In the genomic region with DNA sequence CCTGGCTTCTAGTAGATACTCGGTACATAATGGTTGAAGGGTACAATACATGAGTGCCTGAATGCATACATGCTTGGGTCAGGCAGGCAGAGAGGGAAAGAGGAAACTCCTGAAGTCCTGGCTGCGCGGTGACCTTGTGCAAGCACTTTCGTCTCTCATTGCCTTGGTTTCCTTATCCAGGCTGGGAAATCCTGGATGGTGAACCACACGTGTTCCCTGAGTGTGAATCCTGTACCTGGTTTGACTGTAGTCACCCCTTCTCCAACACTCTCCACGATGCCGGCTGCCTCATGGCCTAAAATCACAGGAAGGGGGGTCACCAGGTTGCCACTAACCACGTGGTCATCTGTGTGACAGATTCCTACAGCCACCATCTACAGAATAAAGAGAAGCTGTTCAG, we compare ENCODE assay signal across 12 cellular contexts. TPM values are rescaled to one million over a fixed set of nuclear protein-coding genes. Genes with fewer than 3 reads are reported as not detected.
"Had no signal": no experiment of that assay in that cellular context is flagged by ENCODE, and none has a peak within 500 bp of the region (broad histone marks: within the 10 kb centered on the region; RNA-seq: fewer than 3 reads in every experiment).

No MANE protein-coding gene starts in this region.

RNA-seq across cellular contexts. Expression of a gene that starts 3.4 kb away (rescaled TPM):
- total RNA-seq: activated CD4-positive, alpha-beta T cell treated with anti-CD3 and anti-CD28 coated beads for 36 hours; activated CD8-positive, alpha-beta memory T cell treated with anti-CD3 and anti-CD28 coated beads, Interleukin-2, amount 10 ng/mL, durations not matched to agents 7 days and 5 days; activated CD8-positive, alpha-beta T cell treated with anti-CD3 and anti-CD28 coated beads, Interleukin-2, amount 10 ng/mL, durations not matched to agents 7 days and 5 days; activated T-helper 2 cell treated with anti-CD3 and anti-CD28 coated beads, Interferon-gamma antibody, Interleukin-2, Interleukin-4, amounts not matched to agents 10 μg/mL and 5 μg/mL and 100 μg/mL, durations not matched to agents 14 hours and 24 hours and 36 hours; endothelial cell of umbilical vein; frontal cortex; naive thymus-derived CD8-positive, alpha-beta T cell; neural crest cell; T-helper 1 cell treated with Interleukin-12 subunit alpha and Interleukin-12 subunit beta and Interleukin-4 antibody, amounts not matched to agents 30 ng/mL and 1 ng/mL, for 36 hours had no signal
- polyA plus RNA-seq: endothelial cell of umbilical vein; naive thymus-derived CD8-positive, alpha-beta T cell had no signal

RNA-seq across cellular contexts. Expression of a gene that starts 27.0 kb away (rescaled TPM):
- total RNA-seq: activated CD4-positive, alpha-beta T cell treated with anti-CD3 and anti-CD28 coated beads for 36 hours; activated CD8-positive, alpha-beta memory T cell treated with anti-CD3 and anti-CD28 coated beads, Interleukin-2, amount 10 ng/mL, durations not matched to agents 7 days and 5 days; activated CD8-positive, alpha-beta T cell treated with anti-CD3 and anti-CD28 coated beads, Interleukin-2, amount 10 ng/mL, durations not matched to agents 7 days and 5 days; activated T-helper 2 cell treated with anti-CD3 and anti-CD28 coated beads, Interferon-gamma antibody, Interleukin-2, Interleukin-4, amounts not matched to agents 10 μg/mL and 5 μg/mL and 100 μg/mL, durations not matched to agents 14 hours and 24 hours and 36 hours; chondrocyte; endothelial cell of umbilical vein; frontal cortex; naive thymus-derived CD8-positive, alpha-beta T cell; neural crest cell; occipital lobe; T-helper 1 cell treated with Interleukin-12 subunit alpha and Interleukin-12 subunit beta and Interleukin-4 antibody, amounts not matched to agents 30 ng/mL and 1 ng/mL, for 36 hours had no signal
- polyA plus RNA-seq: endothelial cell of umbilical vein; esophagus; naive thymus-derived CD8-positive, alpha-beta T cell had no signal

RNA-seq across cellular contexts. Expression of a gene that starts 34.7 kb away (rescaled TPM):
- total RNA-seq: activated CD4-positive, alpha-beta T cell treated with anti-CD3 and anti-CD28 coated beads for 36 hours; activated CD8-positive, alpha-beta memory T cell treated with anti-CD3 and anti-CD28 coated beads, Interleukin-2, amount 10 ng/mL, durations not matched to agents 7 days and 5 days; activated CD8-positive, alpha-beta T cell treated with anti-CD3 and anti-CD28 coated beads, Interleukin-2, amount 10 ng/mL, durations not matched to agents 7 days and 5 days; activated T-helper 2 cell treated with anti-CD3 and anti-CD28 coated beads, Interferon-gamma antibody, Interleukin-2, Interleukin-4, amounts not matched to agents 10 μg/mL and 5 μg/mL and 100 μg/mL, durations not matched to agents 14 hours and 24 hours and 36 hours; chondrocyte; endothelial cell of umbilical vein; frontal cortex; naive thymus-derived CD8-positive, alpha-beta T cell; neural crest cell; occipital lobe; T-helper 1 cell treated with Interleukin-12 subunit alpha and Interleukin-12 subunit beta and Interleukin-4 antibody, amounts not matched to agents 30 ng/mL and 1 ng/mL, for 36 hours had no signal
- polyA plus RNA-seq: endothelial cell of umbilical vein; naive thymus-derived CD8-positive, alpha-beta T cell had no signal
